8 cellular contexts compared by ENCODE assay signal in the genomic region with DNA sequence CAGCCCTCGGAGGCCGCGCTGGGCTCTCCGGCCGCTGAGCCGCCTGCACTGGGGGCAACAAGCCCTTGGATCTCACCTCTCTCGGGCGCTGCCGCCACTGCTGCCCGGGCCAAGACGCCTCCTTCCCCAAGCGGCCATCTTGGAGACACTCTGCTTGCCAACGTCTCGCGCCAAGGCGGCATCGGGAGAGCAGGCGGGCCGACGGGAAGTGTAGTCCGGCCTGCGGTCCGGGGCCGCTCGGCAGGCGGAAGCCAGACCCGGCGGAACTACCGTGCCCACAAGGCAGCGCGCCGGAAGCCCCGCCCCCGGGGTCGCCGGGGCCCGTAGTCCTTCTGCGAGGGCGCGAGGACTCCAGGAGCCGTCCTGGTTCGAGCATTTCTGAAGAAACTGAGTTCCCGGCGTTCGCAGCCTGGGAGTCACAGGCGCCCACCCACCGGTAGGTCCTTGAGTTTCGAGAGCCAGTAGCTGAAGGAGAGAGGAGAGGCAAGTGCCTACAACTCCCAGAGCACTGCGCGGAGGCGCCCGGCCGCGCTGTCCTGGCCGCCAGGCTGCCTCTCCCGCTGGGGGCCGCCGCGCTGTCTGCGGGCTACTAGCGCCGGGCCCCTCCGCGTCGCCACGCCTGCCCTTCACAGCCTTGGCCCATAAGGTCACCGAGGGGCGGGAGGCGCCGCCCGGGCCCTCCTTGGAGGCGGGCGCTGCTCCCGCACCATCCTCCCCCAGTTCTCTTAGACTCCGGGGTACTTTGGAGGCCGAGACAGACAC. TPM values are rescaled to one million over a fixed set of nuclear protein-coding genes. Genes with fewer than 3 reads are reported as not detected.
A peak's percentile ranks its signal among the peaks of the same experiment; 100 is the strongest.
DNase-seq lines count a peak whose midpoint lies in the region; ATAC-seq and TF ChIP-seq lines count a peak whose summit lies in the region.

Gene TMEM11 (minus strand): TSS at position 147 of the 762 bp plus-strand sequence. CDS start 9 bp downstream, at position 138.

- peak; percentile 94 to 96 (median 95) for DNase-seq in CD4-positive, alpha-beta memory T cell
- DNase-seq in NCI-H82 treated with DMSO at 0.1 percent for 48 hours (lab: John Stamatoyannopoulos, UW; ENCODE audit: unreplicated experiment) (peak; percentile 91), dermis microvascular lymphatic vessel endothelial cell (ENCODE audit: low read depth in 2 of 2) (peak; percentile 74 to 96), right lobe of liver (peak; percentile 96 to 98 (median 97))
- DNase-seq in activated CD4-positive, alpha-beta memory T cell treated with anti-CD3 and anti-CD28 coated beads for 36 hours: peak; percentile 96
- DNase-seq in stimulated activated CD4-positive, alpha-beta T cell treated with anti-CD3 and anti-CD28 coated beads, Interleukin-4, amount 100 ng/mL, for 24 hours: peak; percentile 95

- peaks cover 4 to 27% of the 10 kb centered on the region in 2 donors for H3K36me3 Mint-ChIP-seq in CD4-positive, alpha-beta memory T cell
- peaks cover 13% of the 10 kb centered on the region for H3K36me3 Mint-ChIP-seq in activated CD4-positive, alpha-beta memory T cell treated with anti-CD3 and anti-CD28 coated beads for 36 hours

- peak within 1 kb of the TSS; percentile 89 to 97 (median 92) for H3K4me3 Mint-ChIP-seq in CD4-positive, alpha-beta memory T cell
- peak within 1 kb of the TSS; percentile 84 for H3K4me3 Mint-ChIP-seq in activated CD4-positive, alpha-beta memory T cell treated with anti-CD3 and anti-CD28 coated beads for 36 hours

- intact Hi-C loops in CD4-positive, alpha-beta memory T cell (cut with micrococcal nuclease): loop anchor here (1.0 to 2.0 kb wide), 8 partner anchors 39 to 243 kb away; partner anchors contain the start of genes DHRS7B, MAP2K3, NATD1 and USP22
- intact Hi-C loops in activated CD4-positive, alpha-beta memory T cell treated with anti-CD3 and anti-CD28 coated beads for 36 hours (cut with micrococcal nuclease): loop anchor here (1.0 to 2.0 kb wide), 5 partner anchors 39 to 171 kb away; partner anchors contain the start of genes DHRS7B, NATD1 and USP22
- intact Hi-C loops in right lobe of liver (cut with DNase I): no loop called here

- CTCF ChIA-PET in CD4-positive, alpha-beta memory T cell (lab: Charles Lee; ENCODE audit: partially characterized antibody): interaction anchor here (0.6 to 4.0 kb wide), 7 partner anchors 18 to 95 kb away, joined by 3 to 24 read pairs (median 5); no protein-coding TSS in a partner anchor
- CTCF ChIA-PET in activated CD4-positive, alpha-beta memory T cell treated with anti-CD3 and anti-CD28 coated beads for 36 hours (lab: Charles Lee): interaction anchor here (1.6 kb wide), 1 partner anchor 93 kb away, joined by 6 read pairs; no protein-coding TSS in a partner anchor

- H3K27me3 ChIP-seq in CD4-positive, alpha-beta memory T cell (ENCODE audit: insufficient read depth, low read length): no peaks in the 10 kb centered on the region
- no peaks in the 10 kb centered on the region for H3K27me3 ChIP-seq in right lobe of liver

- 0% methylated on average over 6 of the region's 76 CpGs for WGBS in right lobe of liver (ENCODE audit: insufficient coverage, low coverage, low lambda C conversion rate, missing lambda C conversion rate)

- no peaks in the 10 kb centered on the region for H3K9me3 Mint-ChIP-seq in CD4-positive, alpha-beta memory T cell
- no peaks in the 10 kb centered on the region for H3K9me3 Mint-ChIP-seq in activated CD4-positive, alpha-beta memory T cell treated with anti-CD3 and anti-CD28 coated beads for 36 hours

- H3K4me1 Mint-ChIP-seq in CD4-positive, alpha-beta memory T cell: peaks cover 31 to 64% (median 47%) of the 10 kb centered on the region in 4 donors
- H3K4me1 Mint-ChIP-seq in activated CD4-positive, alpha-beta memory T cell treated with anti-CD3 and anti-CD28 coated beads for 36 hours (ENCODE audit: low read depth): peaks cover 68% of the 10 kb centered on the region

- peaks cover 16% of the 10 kb centered on the region for H3K36me3 ChIP-seq in CD4-positive, alpha-beta memory T cell (ENCODE audit: insufficient read depth, low read length)
- peaks cover 0 to 14% (median 0%) of the 10 kb centered on the region in 4 donors for H3K36me3 ChIP-seq in right lobe of liver

- H3K27ac ChIP-seq in CD4-positive, alpha-beta memory T cell (ENCODE audit: low read depth, low read length): peak within 1 kb of the TSS; percentile 92
- peak within 1 kb of the TSS; percentile 85 to 90 (median 86) for H3K27ac ChIP-seq in right lobe of liver

- H3K27me3 Mint-ChIP-seq in CD4-positive, alpha-beta memory T cell: no peaks in the 10 kb centered on the region
- H3K27me3 Mint-ChIP-seq in activated CD4-positive, alpha-beta memory T cell treated with anti-CD3 and anti-CD28 coated beads for 36 hours: no peaks in the 10 kb centered on the region

- H3K27ac Mint-ChIP-seq in CD4-positive, alpha-beta memory T cell: peak within 1 kb of the TSS; percentile 82 to 96 (median 93)
- H3K27ac Mint-ChIP-seq in activated CD4-positive, alpha-beta memory T cell treated with anti-CD3 and anti-CD28 coated beads for 36 hours: peak within 1 kb of the TSS; percentile 91

- POLR2A ChIA-PET in CD4-positive, alpha-beta memory T cell (lab: Charles Lee; ENCODE audit: partially characterized antibody): interaction anchor here (0.9 to 4.0 kb wide), 10 partner anchors 13 to 171 kb away, joined by 3 to 18 read pairs (median 8); partner anchors contain the start of genes DHRS7B, NATD1 and USP22
- POLR2A ChIA-PET in activated CD4-positive, alpha-beta memory T cell treated with anti-CD3 and anti-CD28 coated beads for 36 hours (lab: Charles Lee): interaction anchor here (0.6 to 2.1 kb wide), 5 partner anchors 36 to 171 kb away, joined by 3 to 7 read pairs (median 5); partner anchors contain the start of gene USP22

- peak within 1 kb of the TSS; percentile 64 to 94 for H3K4me3 ChIP-seq in CD4-positive, alpha-beta memory T cell (ENCODE audit: low read length in 2 of 2)
- H3K4me3 ChIP-seq in right lobe of liver: peak within 1 kb of the TSS; percentile 80 to 100 (median 90)

- peaks cover 39% of the 10 kb centered on the region for H3K4me1 ChIP-seq in CD4-positive, alpha-beta memory T cell (ENCODE audit: insufficient read depth, low read length)
- peaks cover 0 to 27% (median 3%) of the 10 kb centered on the region in 4 donors for H3K4me1 ChIP-seq in right lobe of liver

- TF ChIP-seq POLR2A in right lobe of liver (IDR thresholded peaks at IDR 0.05): peak; percentile 58

- H3K9me3 ChIP-seq in CD4-positive, alpha-beta memory T cell (ENCODE audit: control insufficient read depth in 1 of 2, low read length in 2 of 2): no peaks in the 10 kb centered on the region
- H3K9me3 ChIP-seq in right lobe of liver: no peaks in the 10 kb centered on the region

- TF ChIP-seq CTCF in right lobe of liver (IDR thresholded peaks at IDR 0.05): peak in 2 of 4 donors; percentile 13 to 20

- ATAC-seq in GM19452 (IDR thresholded peaks at IDR 0.05; ENCODE audit: unreplicated experiment): peak; percentile 89
- peak; percentile 69 for ATAC-seq in HG03575 (IDR thresholded peaks at IDR 0.05; ENCODE audit: extremely low read depth, insufficient number of reproducible peaks, low FRiP score, unreplicated experiment)
- peak; percentile 95 to 97 (median 96) for ATAC-seq in right lobe of liver

RNA-seq across cellular contexts. Expression of gene TMEM11, which starts in this region (rescaled TPM):
- total RNA-seq in CD4-positive, alpha-beta memory T cell: 10 to 100 TPM; 18.6 to 21.7 TPM
- 10 to 100 TPM; 35.6 to 38.6 TPM for polyA plus RNA-seq in CD4-positive, alpha-beta memory T cell
- total RNA-seq in activated CD4-positive, alpha-beta memory T cell treated with anti-CD3 and anti-CD28 coated beads for 36 hours: 10 to 100 TPM; 24.0 to 27.2 TPM
- total RNA-seq in dermis microvascular lymphatic vessel endothelial cell: 16.9 and 21.7 TPM in 2 replicates
- 10 to 100 TPM; 10.8 to 20.6 (median 11.7) TPM for total RNA-seq in right lobe of liver

Comparison
In these comparisons a context has a peak if more than half of its experiments do, and no peak if none do; other contexts are left out.
1. Peak in every context shown above with its lines: DNase-seq, ATAC-seq, H3K4me3 ChIP-seq and H3K27ac ChIP-seq.
2. intact Hi-C loops: an anchor here in CD4-positive, alpha-beta memory T cell (1.0 to 2.0 kb wide) and activated CD4-positive, alpha-beta memory T cell treated with anti-CD3 and anti-CD28 coated beads for 36 hours (1.0 to 2.0 kb wide); none called in right lobe of liver.